In genomic region chr1:61741682-61742619, GRCh38 we compare ENCODE assay signal across 1 cellular context.
TF ChIP-seq lines count a peak whose summit lies in the region.

PATJ (plus strand) TSS chr1:61742480; CDS start chr1:61762893, 20,413 bp downstream.

TF ChIP-seq in GM12878, 131 proteins besides CTCF, POLR2A, EP300 and RAD21 (continued from another document and continues in another):
- TF ChIP-seq ZNF592 (IDR thresholded peaks at IDR 0.05), result no peak
- no peak for TF ChIP-seq CBFB (IDR thresholded peaks at IDR 0.05; ENCODE audit: low read depth)
- no peak for TF ChIP-seq BCLAF1 (IDR thresholded peaks at IDR 0.05)
- no peak for TF ChIP-seq E2F4 (IDR thresholded peaks at IDR 0.05; ENCODE audit: low read depth, low read length)
- TF ChIP-seq E2F8 (IDR thresholded peaks at IDR 0.05; ENCODE audit: low read depth, partially characterized antibody), result no peak
- TF ChIP-seq SKIL (IDR thresholded peaks at IDR 0.05; ENCODE audit: low read depth, poor library complexity, severe bottlenecking), result no peak
- 0 out of 3 replicates have a peak, but pooled peaks of 1 of the 2 experiments have one; percentile 13 for TF ChIP-seq EGR1 (IDR thresholded peaks at IDR 0.05; ENCODE audit: borderline replicate concordance in 1 of 2, low read depth in 2 of 2, low read length in 2 of 2)
- TF ChIP-seq RUNX3 (IDR thresholded peaks at IDR 0.05; ENCODE audit: low read length), result peak; percentile 7; the same call in 1 of the 2 replicates
- TF ChIP-seq MYC (IDR thresholded peaks at IDR 0.05; ENCODE audit: insufficient read depth, insufficient read length, insufficient replicate concordance, low read length, severe bottlenecking), result no peak
- no peak for TF ChIP-seq ETV6 (conservative IDR thresholded peaks at IDR 0.05 in 1 of 2, IDR thresholded peaks at IDR 0.05 in 1 of 2; ENCODE audit: borderline replicate concordance in 1 of 2, low read depth in 1 of 2)
- no peak for TF ChIP-seq IRF4 (IDR thresholded peaks at IDR 0.05; ENCODE audit: low read depth, low read length)
- peak; percentile 23 for TF ChIP-seq MEF2B (IDR thresholded peaks at IDR 0.05; ENCODE audit: partially characterized antibody, poor library complexity, severe bottlenecking)
- TF ChIP-seq CHD1 (IDR thresholded peaks at IDR 0.05; ENCODE audit: low read depth, low read length), result no peak
- no peak for TF ChIP-seq NFYA (IDR thresholded peaks at IDR 0.05; ENCODE audit: borderline replicate concordance, low read depth, low read length)
- TF ChIP-seq ZBTB4 (CRISPR knock-in tag; IDR thresholded peaks at IDR 0.05), result no peak
- TF ChIP-seq NR2F1 (conservative IDR thresholded peaks at IDR 0.05), result peak; percentile 83; the same call in 1 of the 2 replicates
- no peak for TF ChIP-seq SREBF1 (IDR thresholded peaks at IDR 0.05; ENCODE audit: low read length)
- TF ChIP-seq E4F1 (IDR thresholded peaks at IDR 0.05; ENCODE audit: borderline replicate concordance, partially characterized antibody), result no peak
- TF ChIP-seq ZBED1 (IDR thresholded peaks at IDR 0.05; ENCODE audit: borderline replicate concordance), result no peak
- no peak for TF ChIP-seq HDAC6 (IDR thresholded peaks at IDR 0.05; ENCODE audit: unreplicated experiment)
- TF ChIP-seq STAT1 (conservative IDR thresholded peaks at IDR 0.05), result no peak
- TF ChIP-seq ZSCAN29 (IDR thresholded peaks at IDR 0.05), result no peak
- no peak for TF ChIP-seq TAF1 (IDR thresholded peaks at IDR 0.05; ENCODE audit: borderline replicate concordance, low read depth, low read length)
- TF ChIP-seq ESRRA (IDR thresholded peaks at IDR 0.05; ENCODE audit: low read length), result no peak
- TF ChIP-seq BRCA1 (IDR thresholded peaks at IDR 0.05; ENCODE audit: low read depth, low read length), result no peak
- TF ChIP-seq RELA (IDR thresholded peaks at IDR 0.05; ENCODE audit: borderline replicate concordance, partially characterized antibody), result no peak
- 0 out of 2 replicates have a peak, but pooled peaks have one; percentile 7 for TF ChIP-seq RCOR1 (conservative IDR thresholded peaks at IDR 0.05; ENCODE audit: low read depth, low read length)
- TF ChIP-seq PBX3 (IDR thresholded peaks at IDR 0.05; ENCODE audit: insufficient replicate concordance, low read depth, low read length), result no peak
- no peak for TF ChIP-seq SIN3A (IDR thresholded peaks at IDR 0.05; ENCODE audit: low read depth, low read length)
- 0 out of 2 replicates have a peak, but pooled peaks have one; percentile 49 for TF ChIP-seq DPF2 (IDR thresholded peaks at IDR 0.05)
